16 cellular contexts compared by ENCODE assay signal in genomic region chr9:123960366-123960765, GRCh38. TPM values are rescaled to one million over a fixed set of nuclear protein-coding genes. Genes with fewer than 3 reads are reported as not detected.
DNase-seq lines count a peak whose midpoint lies in the region; ATAC-seq and TF ChIP-seq lines count a peak whose summit lies in the region.
"Had no signal": no experiment of that assay in that cellular context is flagged by ENCODE, and none has a peak within 500 bp of the region (broad histone marks: within the 10 kb centered on the region; RNA-seq: fewer than 3 reads in every experiment).

No MANE protein-coding gene starts in this region.

- TF ChIP-seq POLR2A in NB4 (IDR thresholded peaks at IDR 0.05; ENCODE audit: extremely low read depth, insufficient read length) = no peak

- no peaks in the 10 kb centered on the region for H3K9me3 Mint-ChIP-seq in natural killer cell treated with Interleukin-12 subunit alpha and Interleukin-12 subunit beta and Interleukin-15 and Interleukin-18, amount 100 ng/mL, for 72 hours
- H3K9me3 Mint-ChIP-seq: activated naive CD8-positive, alpha-beta T cell treated with anti-CD3 and anti-CD28 coated beads, Interleukin-2, amount 50 U/mL, for 24 hours had no signal

- no peaks in the 10 kb centered on the region for H3K4me1 ChIP-seq in colonic mucosa
- no peaks in the 10 kb centered on the region for H3K4me1 ChIP-seq in effector memory CD4-positive, alpha-beta T cell (ENCODE audit: control insufficient read depth, insufficient read depth, low read length, poor library complexity, severe bottlenecking)
- H3K4me1 ChIP-seq: left ventricle myocardium inferior had no signal

- no peak for ATAC-seq in natural killer cell treated with Interleukin-12 subunit alpha and Interleukin-12 subunit beta and Interleukin-15 and Interleukin-18, amount 100 ng/mL, for 72 hours
- no peak for ATAC-seq in GM21576 (IDR thresholded peaks at IDR 0.05; ENCODE audit: unreplicated experiment)
- ATAC-seq: activated naive CD8-positive, alpha-beta T cell treated with anti-CD3 and anti-CD28 coated beads, Interleukin-2, amount 50 U/mL, for 24 hours had no signal

- no peaks in the 10 kb centered on the region for H3K36me3 ChIP-seq in colonic mucosa
- H3K36me3 ChIP-seq in effector memory CD4-positive, alpha-beta T cell (ENCODE audit: control insufficient read depth, insufficient read depth, low read length) = no peaks in the 10 kb centered on the region
- H3K36me3 ChIP-seq: left ventricle myocardium inferior had no signal

- DNase-seq in NB4 (ENCODE audit: low read depth) = peak; percentile 22
- DNase-seq in choroid plexus epithelial cell (ENCODE audit: low read depth) = no peak
- no peak for DNase-seq in colonic mucosa
- DNase-seq in effector memory CD4-positive, alpha-beta T cell = no peak
- DNase-seq in natural killer cell treated with Interleukin-12 subunit alpha and Interleukin-12 subunit beta and Interleukin-15 and Interleukin-18, amount 100 ng/mL, for 72 hours (ENCODE audit: low spot score) = no peak
- DNase-seq: activated CD8-positive, alpha-beta memory T cell treated with anti-CD3 and anti-CD28 coated beads for 24 hours; activated naive CD8-positive, alpha-beta T cell treated with anti-CD3 and anti-CD28 coated beads, Interleukin-2, amount 50 U/mL, for 24 hours; AML-193; KG1; left ventricle myocardium inferior; NCI-H1694 treated with DMSO at 0.1 percent for 48 hours; PC-9 had no signal

- intact Hi-C loops in colonic mucosa (cut with DNase I) = no loop called here

- H3K4me3 ChIP-seq in NB4 (ENCODE audit: low read depth, low read length) = no peak overlapping the region
- H3K4me3 ChIP-seq in choroid plexus epithelial cell (ENCODE audit: low read depth, low read length) = no peak overlapping the region
- H3K4me3 ChIP-seq in colonic mucosa = no peak overlapping the region
- no peak overlapping the region for H3K4me3 ChIP-seq in effector memory CD4-positive, alpha-beta T cell (ENCODE audit: insufficient read depth, low read depth, low read length, poor library complexity, severe bottlenecking)
- H3K4me3 ChIP-seq: left ventricle myocardium inferior, PC-9 had no signal

- H3K9me3 ChIP-seq in colonic mucosa = no peaks in the 10 kb centered on the region
- H3K9me3 ChIP-seq in effector memory CD4-positive, alpha-beta T cell (ENCODE audit: control insufficient read depth, low read length) = no peaks in the 10 kb centered on the region
- H3K9me3 ChIP-seq: left ventricle myocardium inferior had no signal

- no peaks in the 10 kb centered on the region for H3K36me3 Mint-ChIP-seq in natural killer cell treated with Interleukin-12 subunit alpha and Interleukin-12 subunit beta and Interleukin-15 and Interleukin-18, amount 100 ng/mL, for 72 hours

- H3K4me3 Mint-ChIP-seq in natural killer cell treated with Interleukin-12 subunit alpha and Interleukin-12 subunit beta and Interleukin-15 and Interleukin-18, amount 100 ng/mL, for 72 hours = no peak overlapping the region
- H3K4me3 Mint-ChIP-seq: activated naive CD8-positive, alpha-beta T cell treated with anti-CD3 and anti-CD28 coated beads, Interleukin-2, amount 50 U/mL, for 24 hours had no signal

- H3K9ac ChIP-seq in colonic mucosa (ENCODE audit: low read depth in 2 of 2, low read length in 2 of 2) = no peak overlapping the region

- no peak overlapping the region for H3K27ac Mint-ChIP-seq in natural killer cell treated with Interleukin-12 subunit alpha and Interleukin-12 subunit beta and Interleukin-15 and Interleukin-18, amount 100 ng/mL, for 72 hours
- H3K27ac Mint-ChIP-seq: activated naive CD8-positive, alpha-beta T cell treated with anti-CD3 and anti-CD28 coated beads, Interleukin-2, amount 50 U/mL, for 24 hours had no signal

- peaks cover 6% of the 10 kb centered on the region for H3K27me3 ChIP-seq in colonic mucosa
- peaks cover 2% of the 10 kb centered on the region for H3K27me3 ChIP-seq in effector memory CD4-positive, alpha-beta T cell (replicated peaks; ENCODE audit: control insufficient read depth, insufficient read depth, low read length, poor library complexity, severe bottlenecking)

- H3K4me1 Mint-ChIP-seq in natural killer cell treated with Interleukin-12 subunit alpha and Interleukin-12 subunit beta and Interleukin-15 and Interleukin-18, amount 100 ng/mL, for 72 hours (ENCODE audit: low read depth in 2 of 2) = peaks cover 0 to 3% of the 10 kb centered on the region in 2 donors

- peak; percentile 41 for TF ChIP-seq CTCF in C4-2B (conservative IDR thresholded peaks at IDR 0.05)
- TF ChIP-seq CTCF in GM12873 (IDR thresholded peaks at IDR 0.05; ENCODE audit: insufficient read depth, low read depth, low read length, missing control alignments) = peak; percentile 62
- TF ChIP-seq CTCF in NB4 (IDR thresholded peaks at IDR 0.05; ENCODE audit: low read depth, low read length) = peak; percentile 13
- TF ChIP-seq CTCF in choroid plexus epithelial cell (conservative IDR thresholded peaks at IDR 0.05; ENCODE audit: low read depth, low read length) = peak; percentile 12
- no peak for TF ChIP-seq CTCF in colonic mucosa (IDR thresholded peaks at IDR 0.05)

- H3K27me3 Mint-ChIP-seq in natural killer cell treated with Interleukin-12 subunit alpha and Interleukin-12 subunit beta and Interleukin-15 and Interleukin-18, amount 100 ng/mL, for 72 hours = peaks cover 21 to 29% of the 10 kb centered on the region in 2 donors

- H3K27ac ChIP-seq in C4-2B (no peak overlapping the region), colonic mucosa (no peak overlapping the region)
- H3K27ac ChIP-seq in effector memory CD4-positive, alpha-beta T cell (ENCODE audit: insufficient read depth, low read length, poor library complexity, severe bottlenecking) = no peak overlapping the region
- H3K27ac ChIP-seq: left ventricle myocardium inferior, PC-9 had no signal

RNA-seq across cellular contexts. Expression of gene DENND1A, which starts 30.4 kb away (rescaled TPM):
- 10 to 100 TPM; 34.3 to 39.9 TPM for total RNA-seq in colonic mucosa
- total RNA-seq in natural killer cell treated with Interleukin-12 subunit alpha and Interleukin-12 subunit beta and Interleukin-15 and Interleukin-18, amount 100 ng/mL, for 72 hours = 10 to 100 TPM; 24.6 to 28.8 TPM

RNA-seq across cellular contexts. Expression of gene LHX2, which starts 51.2 kb away (rescaled TPM):
- under 1 TPM in 1 of 2 donors, not detected in 1; 0.10 TPM for total RNA-seq in colonic mucosa
- not detected for total RNA-seq in natural killer cell treated with Interleukin-12 subunit alpha and Interleukin-12 subunit beta and Interleukin-15 and Interleukin-18, amount 100 ng/mL, for 72 hours
- total RNA-seq: left ventricle myocardium inferior, omental fat pad had no signal
